Comparison of ENCODE assay signal across 1 cellular context in genomic region chr10:8050561-8051108, GRCh38.
TF ChIP-seq lines count a peak whose summit lies in the region.

No MANE protein-coding gene starts in this region.

TF ChIP-seq in HepG2, 621 proteins besides CTCF, POLR2A, EP300 and RAD21 (continued from another document and continues in another):
- TF ChIP-seq ZGPAT (CRISPR knock-in tag; IDR thresholded peaks at IDR 0.05) (peak; percentile 90), PPARG (CRISPR knock-in tag; conservative IDR thresholded peaks at IDR 0.05) (0 out of 2 replicates have a peak, but pooled peaks have one; percentile 28), RARA (CRISPR knock-in tag; IDR thresholded peaks at IDR 0.05) (peak; percentile 59), ZNF605 (CRISPR knock-in tag; IDR thresholded peaks at IDR 0.05) (peak; percentile 76; the same call in 1 of the 2 replicates), ZMAT3 (CRISPR knock-in tag; conservative IDR thresholded peaks at IDR 0.05) (peak; percentile 42; the same call in 1 of the 2 replicates), STAG1 (CRISPR knock-in tag; IDR thresholded peaks at IDR 0.05) (0 out of 2 replicates have a peak, but pooled peaks have one; percentile 5), HNRNPLL (IDR thresholded peaks at IDR 0.05; ENCODE audit: low read depth, low read length, poor library complexity, severe bottlenecking) (peak; percentile 72), NR2C2 (CRISPR knock-in tag; IDR thresholded peaks at IDR 0.05; ENCODE audit: borderline replicate concordance) (0 out of 2 replicates have a peak, but pooled peaks have one; percentile 20), MAZ (IDR thresholded peaks at IDR 0.05; ENCODE audit: borderline replicate concordance, low read depth, low read length) (no peak; the same call in 1 of the 2 replicates), MAZ (CRISPR knock-in tag; IDR thresholded peaks at IDR 0.05; ENCODE audit: low read depth) (peak; percentile 72), MIER3 (CRISPR knock-in tag; IDR thresholded peaks at IDR 0.05; ENCODE audit: borderline replicate concordance) (0 out of 2 replicates have a peak, but pooled peaks have one; percentile 32), KAT8 (CRISPR knock-in tag; IDR thresholded peaks at IDR 0.05) (peak; percentile 30; the same call in 1 of the 2 replicates), ZNF280D (CRISPR knock-in tag; IDR thresholded peaks at IDR 0.05) (no peak), IRF2 (CRISPR knock-in tag; IDR thresholded peaks at IDR 0.05) (0 out of 2 replicates have a peak, but pooled peaks have one; percentile 26), ZNF746 (CRISPR knock-in tag; IDR thresholded peaks at IDR 0.05) (peak; percentile 79; the same call in 1 of the 2 replicates), KDM6A (CRISPR knock-in tag; IDR thresholded peaks at IDR 0.05; ENCODE audit: low read depth) (no peak), ZNF552 (CRISPR knock-in tag; IDR thresholded peaks at IDR 0.05; ENCODE audit: borderline replicate concordance) (no peak), GABPA (IDR thresholded peaks at IDR 0.05; ENCODE audit: low read depth, low read length) (peak; percentile 6; the same call in 1 of the 2 replicates), GABPA (CRISPR knock-in tag; IDR thresholded peaks at IDR 0.05; ENCODE audit: low read depth) (no peak), TOPORS (CRISPR knock-in tag; IDR thresholded peaks at IDR 0.05) (0 out of 2 replicates have a peak, but pooled peaks have one; percentile 77), KDM3A (CRISPR knock-in tag; IDR thresholded peaks at IDR 0.05; ENCODE audit: low read depth) (peak; percentile 50; the same call in 1 of the 2 replicates), ZNF816 (CRISPR knock-in tag; IDR thresholded peaks at IDR 0.05; ENCODE audit: borderline replicate concordance) (peak; percentile 79; the same call in 1 of the 2 replicates), ZSCAN22 (CRISPR knock-in tag; IDR thresholded peaks at IDR 0.05) (no peak), NFKB2 (CRISPR knock-in tag; IDR thresholded peaks at IDR 0.05; ENCODE audit: borderline replicate concordance) (peak; percentile 47; the same call in 1 of the 2 replicates), RNF2 (conservative IDR thresholded peaks at IDR 0.05; ENCODE audit: low read depth) (peak; percentile 94), IRF9 (CRISPR knock-in tag; IDR thresholded peaks at IDR 0.05; ENCODE audit: borderline replicate concordance) (no peak), TEAD3 (CRISPR knock-in tag; optimal IDR thresholded peaks at IDR 0.05; ENCODE audit: borderline replicate concordance) (no peak), HOXA5 (CRISPR knock-in tag; IDR thresholded peaks at IDR 0.05) (peak; percentile 87), NONO (IDR thresholded peaks at IDR 0.05) (no peak), NONO (CRISPR knock-in tag; conservative IDR thresholded peaks at IDR 0.05) (peak; percentile 65; the same call in 1 of the 2 replicates), NR2F6 (IDR thresholded peaks at IDR 0.05) (0 out of 2 replicates have a peak, but pooled peaks have one; percentile 18), NR2F6 (CRISPR knock-in tag; IDR thresholded peaks at IDR 0.05) (0 out of 2 replicates have a peak, but pooled peaks have one; percentile 43), ZBTB39 (CRISPR knock-in tag; IDR thresholded peaks at IDR 0.05) (peak; percentile 78; the same call in 1 of the 2 replicates), NCOA2 (CRISPR knock-in tag; IDR thresholded peaks at IDR 0.05) (peak; percentile 69), HNF4G (IDR thresholded peaks at IDR 0.05; ENCODE audit: borderline replicate concordance, low read depth, low read length) (peak; percentile 93), HNF4G (CRISPR knock-in tag; IDR thresholded peaks at IDR 0.05; ENCODE audit: borderline replicate concordance, low read depth) (peak; percentile 74; the same call in 1 of the 2 replicates), FOXK1 (CRISPR knock-in tag; IDR thresholded peaks at IDR 0.05; ENCODE audit: borderline replicate concordance, low read depth) (peak; percentile 58; the same call in 1 of the 2 replicates), TCF7 (IDR thresholded peaks at IDR 0.05; ENCODE audit: low read depth) (peak; percentile 52; the same call in 1 of the 2 replicates), PHF8 (CRISPR knock-in tag; IDR thresholded peaks at IDR 0.05) (peak; percentile 24; the same call in 1 of the 2 replicates), ZNF557 (CRISPR knock-in tag; IDR thresholded peaks at IDR 0.05) (peak; percentile 52; the same call in 1 of the 2 replicates), SOX13 (IDR thresholded peaks at IDR 0.05) (no peak), SOX13 (CRISPR knock-in tag; conservative IDR thresholded peaks at IDR 0.05 in 1 of 2, IDR thresholded peaks at IDR 0.05 in 1 of 2) (peak in 1 of 2 experiments; percentile 84; a peak in 2 of 4 replicates), JDP2 (CRISPR knock-in tag; IDR thresholded peaks at IDR 0.05; ENCODE audit: borderline replicate concordance) (no peak), KLF16 (CRISPR knock-in tag; IDR thresholded peaks at IDR 0.05) (peak in 1 of 2 experiments; percentile 61; a peak in 1 of 4 replicates), FOSL2 (CRISPR knock-in tag; IDR thresholded peaks at IDR 0.05) (peak; percentile 64), PAWR (CRISPR knock-in tag; IDR thresholded peaks at IDR 0.05; ENCODE audit: borderline replicate concordance) (no peak), RXRA (CRISPR knock-in tag; IDR thresholded peaks at IDR 0.05) (peak; percentile 65; the same call in 1 of the 2 replicates), ZNF577 (CRISPR knock-in tag; IDR thresholded peaks at IDR 0.05; ENCODE audit: borderline replicate concordance, low read depth) (no peak), KMT2A (CRISPR knock-in tag; IDR thresholded peaks at IDR 0.05) (peak; percentile 56; the same call in 1 of the 2 replicates), THAP11 (CRISPR knock-in tag; IDR thresholded peaks at IDR 0.05) (peak; percentile 39; the same call in 1 of the 2 replicates), NKX3-1 (CRISPR knock-in tag; IDR thresholded peaks at IDR 0.05) (peak; percentile 77), ZKSCAN8 (CRISPR knock-in tag; IDR thresholded peaks at IDR 0.05; ENCODE audit: borderline replicate concordance) (peak; percentile 33; the same call in 1 of the 2 replicates)
- TF ChIP-seq, protein P1, sequence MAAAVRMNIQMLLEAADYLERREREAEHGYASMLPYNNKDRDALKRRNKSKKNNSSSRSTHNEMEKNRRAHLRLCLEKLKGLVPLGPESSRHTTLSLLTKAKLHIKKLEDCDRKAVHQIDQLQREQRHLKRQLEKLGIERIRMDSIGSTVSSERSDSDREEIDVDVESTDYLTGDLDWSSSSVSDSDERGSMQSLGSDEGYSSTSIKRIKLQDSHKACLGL (CRISPR knock-in tag; IDR thresholded peaks at IDR 0.05): 0 out of 2 replicates have a peak, but pooled peaks have one; percentile 25
- TF ChIP-seq, protein P2, sequence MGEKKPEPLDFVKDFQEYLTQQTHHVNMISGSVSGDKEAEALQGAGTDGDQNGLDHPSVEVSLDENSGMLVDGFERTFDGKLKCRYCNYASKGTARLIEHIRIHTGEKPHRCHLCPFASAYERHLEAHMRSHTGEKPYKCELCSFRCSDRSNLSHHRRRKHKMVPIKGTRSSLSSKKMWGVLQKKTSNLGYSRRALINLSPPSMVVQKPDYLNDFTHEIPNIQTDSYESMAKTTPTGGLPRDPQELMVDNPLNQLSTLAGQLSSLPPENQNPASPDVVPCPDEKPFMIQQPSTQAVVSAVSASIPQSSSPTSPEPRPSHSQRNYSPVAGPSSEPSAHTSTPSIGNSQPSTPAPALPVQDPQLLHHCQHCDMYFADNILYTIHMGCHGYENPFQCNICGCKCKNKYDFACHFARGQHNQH (CRISPR knock-in tag; IDR thresholded peaks at IDR 0.05): 0 out of 2 replicates have a peak, but pooled peaks have one; percentile 31
- TF ChIP-seq, protein P3, sequence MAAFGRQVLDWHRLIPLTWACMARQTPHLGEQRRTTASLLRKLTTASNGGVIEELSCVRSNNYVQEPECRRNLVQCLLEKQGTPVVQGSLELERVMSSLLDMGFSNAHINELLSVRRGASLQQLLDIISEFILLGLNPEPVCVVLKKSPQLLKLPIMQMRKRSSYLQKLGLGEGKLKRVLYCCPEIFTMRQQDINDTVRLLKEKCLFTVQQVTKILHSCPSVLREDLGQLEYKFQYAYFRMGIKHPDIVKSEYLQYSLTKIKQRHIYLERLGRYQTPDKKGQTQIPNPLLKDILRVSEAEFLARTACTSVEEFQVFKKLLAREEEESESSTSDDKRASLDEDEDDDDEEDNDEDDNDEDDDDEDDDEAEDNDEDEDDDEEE (CRISPR knock-in tag; IDR thresholded peaks at IDR 0.05): no peak
- TF ChIP-seq, protein P4, sequence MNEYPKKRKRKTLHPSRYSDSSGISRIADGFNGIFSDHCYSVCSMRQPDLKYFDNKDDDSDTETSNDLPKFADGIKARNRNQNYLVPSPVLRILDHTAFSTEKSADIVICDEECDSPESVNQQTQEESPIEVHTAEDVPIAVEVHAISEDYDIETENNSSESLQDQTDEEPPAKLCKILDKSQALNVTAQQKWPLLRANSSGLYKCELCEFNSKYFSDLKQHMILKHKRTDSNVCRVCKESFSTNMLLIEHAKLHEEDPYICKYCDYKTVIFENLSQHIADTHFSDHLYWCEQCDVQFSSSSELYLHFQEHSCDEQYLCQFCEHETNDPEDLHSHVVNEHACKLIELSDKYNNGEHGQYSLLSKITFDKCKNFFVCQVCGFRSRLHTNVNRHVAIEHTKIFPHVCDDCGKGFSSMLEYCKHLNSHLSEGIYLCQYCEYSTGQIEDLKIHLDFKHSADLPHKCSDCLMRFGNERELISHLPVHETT (CRISPR knock-in tag; conservative IDR thresholded peaks at IDR 0.05): no peak
- TF ChIP-seq, protein P5, sequence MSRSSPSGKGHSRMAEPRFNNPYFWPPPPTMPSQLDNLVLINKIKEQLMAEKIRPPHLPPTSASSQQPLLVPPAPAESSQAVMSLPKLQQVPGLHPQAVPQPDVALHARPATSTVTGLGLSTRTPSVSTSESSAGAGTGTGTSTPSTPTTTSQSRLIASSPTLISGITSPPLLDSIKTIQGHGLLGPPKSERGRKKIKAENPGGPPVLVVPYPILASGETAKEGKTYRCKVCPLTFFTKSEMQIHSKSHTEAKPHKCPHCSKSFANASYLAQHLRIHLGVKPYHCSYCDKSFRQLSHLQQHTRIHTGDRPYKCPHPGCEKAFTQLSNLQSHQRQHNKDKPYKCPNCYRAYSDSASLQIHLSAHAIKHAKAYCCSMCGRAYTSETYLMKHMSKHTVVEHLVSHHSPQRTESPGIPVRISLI (CRISPR knock-in tag; IDR thresholded peaks at IDR 0.05; ENCODE audit: borderline replicate concordance): 0 out of 2 replicates have a peak, but pooled peaks have one; percentile 28
